In genomic region chr11:6602096-6602940, GRCh38 we compare ENCODE assay signal across 8 cellular contexts. TPM values are rescaled to one million over a fixed set of nuclear protein-coding genes. Genes with fewer than 3 reads are reported as not detected.
DNase-seq lines count a peak whose midpoint lies in the region; ATAC-seq, FAIRE-seq and TF ChIP-seq lines count a peak whose summit lies in the region.

No MANE protein-coding gene starts in this region.

- 30 to 44% methylated on average over 5 to 6 of the region's 7 CpGs for WGBS in gastroesophageal sphincter (ENCODE audit: low coverage in 1 of 2), 2 donors

- TF ChIP-seq EP300 in gastroesophageal sphincter (IDR thresholded peaks at IDR 0.05) = no peak

- H3K36me3 ChIP-seq in SJCRH30 = peaks cover 23% of the 10 kb centered on the region
- H3K36me3 ChIP-seq in gastroesophageal sphincter = peaks cover 3 to 45% of the 10 kb centered on the region in 2 donors

- no peak for TF ChIP-seq POLR2A in gastroesophageal sphincter (IDR thresholded peaks at IDR 0.05)
- no peak for TF ChIP-seq POLR2A in GM12891 (IDR thresholded peaks at IDR 0.05; ENCODE audit: low read depth, low read length)

- in situ Hi-C loops in G401 (cut with HindIII; ENCODE audit: low sequenced_read_pairs) = no loop called here

- H3K9me3 ChIP-seq in SJCRH30 (replicated peaks) (no peaks in the 10 kb centered on the region), gastroesophageal sphincter (no peaks in the 10 kb centered on the region)

- no peak for DNase-seq in SJCRH30
- no peak for DNase-seq in skeletal muscle cell (ENCODE audit: low read depth)
- DNase-seq in GM12891 (ENCODE audit: insufficient read length, low spot score) = no peak
- DNase-seq in GM10266 (ENCODE audit: extremely low spot score) = no peak
- no peak for DNase-seq in DMS114 treated with DMSO at 0.1 percent for 48 hours (lab: John Stamatoyannopoulos, UW; ENCODE audit: unreplicated experiment)
- no peak for DNase-seq in G401 (ENCODE audit: low spot score)

- no peak overlapping the region for H3K27ac ChIP-seq in SJCRH30
- H3K27ac ChIP-seq in gastroesophageal sphincter = peak overlapping the region; percentile 98 to 99 (median 98)

- no peak for FAIRE-seq in GM12891 (lab: Jason Lieb, UNC)

- H3K27me3 ChIP-seq in SJCRH30 (no peaks in the 10 kb centered on the region), gastroesophageal sphincter (no peaks in the 10 kb centered on the region)

- TF ChIP-seq CTCF in GM12875 (IDR thresholded peaks at IDR 0.05; ENCODE audit: borderline replicate concordance, insufficient read depth, low read depth, low read length) (no peak), gastroesophageal sphincter (IDR thresholded peaks at IDR 0.05) (no peak), GM10266 (IDR thresholded peaks at IDR 0.05; ENCODE audit: control insufficient read depth, insufficient read depth, low read depth, missing control alignments) (no peak)

- H3K4me1 ChIP-seq in SJCRH30 (peaks cover 15% of the 10 kb centered on the region), gastroesophageal sphincter (peaks cover 2 to 85% (median 23%) of the 10 kb centered on the region in 3 donors)

- peak overlapping the region; percentile 70 for H3K4me3 ChIP-seq in GM12875 (ENCODE audit: low read depth, low read length)
- peak overlapping the region; percentile 96 for H3K4me3 ChIP-seq in SJCRH30
- peak overlapping the region; percentile 91 to 93 for H3K4me3 ChIP-seq in gastroesophageal sphincter
- H3K4me3 ChIP-seq in skeletal muscle cell (ENCODE audit: low read depth, low read length) = peak overlapping the region; percentile 92

- ATAC-seq in gastroesophageal sphincter = no peak

TF ChIP-seq in GM12891, 5 proteins besides CTCF, POLR2A, EP300 and RAD21:
- TF ChIP-seq SPI1 (IDR thresholded peaks at IDR 0.05; ENCODE audit: low read depth, low read length) (no peak), POU2F2 (IDR thresholded peaks at IDR 0.05; ENCODE audit: low read depth, low read length) (no peak)

RNA-seq across cellular contexts. Expression of gene RRP8, which starts 1.1 kb away (rescaled TPM):
- total RNA-seq in SJCRH30 (2014; rRNA removed; shearing (Covaris generic)) = 15.8 and 15.9 TPM in 2 replicates
- total RNA-seq in gastroesophageal sphincter = 10 to 100 TPM; 25.7 to 32.4 (median 28.1) TPM
- 15.0 TPM for polyA plus RNA-seq in GM12891 (2012; ENCODE audit: low read depth, missing spikeins)
- total RNA-seq in G401 (2014; rRNA removed; shearing (Covaris generic)) = 20.3 and 22.2 TPM in 2 replicates

RNA-seq across cellular contexts. Expression of gene ILK, which starts 1.3 kb away (rescaled TPM):
- 73.7 and 81.4 TPM in 2 replicates for total RNA-seq in SJCRH30 (2014; rRNA removed; shearing (Covaris generic))
- total RNA-seq in gastroesophageal sphincter = 100 to 1,000 TPM; 395 to 658 (median 466) TPM
- 56.8 TPM for polyA plus RNA-seq in GM12891 (2012; ENCODE audit: low read depth, missing spikeins)
- 112 and 149 TPM in 2 replicates for total RNA-seq in G401 (2014; rRNA removed; shearing (Covaris generic))

RNA-seq across cellular contexts. Expression of gene TAF10, which starts 9.7 kb away (rescaled TPM):
- 68.1 and 82.0 TPM in 2 replicates for total RNA-seq in SJCRH30 (2014; rRNA removed; shearing (Covaris generic))
- 10 to 100 TPM; 21.7 to 41.1 (median 35.4) TPM for total RNA-seq in gastroesophageal sphincter
- 241 TPM for polyA plus RNA-seq in GM12891 (2012; ENCODE audit: low read depth, missing spikeins)
- total RNA-seq in G401 (2014; rRNA removed; shearing (Covaris generic)) = 62.1 and 64.5 TPM in 2 replicates

RNA-seq across cellular contexts. Expression of gene TPP1, which starts 16.9 kb away (rescaled TPM):
- 8.1 and 8.7 TPM in 2 replicates for total RNA-seq in SJCRH30 (2014; rRNA removed; shearing (Covaris generic))
- 10 to 100 TPM; 67.6 to 84.4 (median 76.9) TPM for total RNA-seq in gastroesophageal sphincter
- polyA plus RNA-seq in GM12891 (2012; ENCODE audit: low read depth, missing spikeins) = 49.7 TPM
- total RNA-seq in G401 (2014; rRNA removed; shearing (Covaris generic)) = 9.8 and 26.9 TPM in 2 replicates

RNA-seq across cellular contexts. Expression of gene DCHS1, which starts 53.3 kb away (rescaled TPM):
- total RNA-seq in SJCRH30 (2014; rRNA removed; shearing (Covaris generic)) = 9.5 and 9.6 TPM in 2 replicates
- total RNA-seq in gastroesophageal sphincter = 10 to 100 TPM; 22.2 to 59.8 (median 37.8) TPM
- 0.98 TPM for polyA plus RNA-seq in GM12891 (2012; ENCODE audit: low read depth, missing spikeins)
- total RNA-seq in G401 (2014; rRNA removed; shearing (Covaris generic)) = 0.17 and 0.25 TPM in 2 replicates
